Comparison of ENCODE assay signal across 24 cellular contexts in genomic region chr19:55299991-55300390, GRCh38. TPM values are rescaled to one million over a fixed set of nuclear protein-coding genes. Genes with fewer than 3 reads are reported as not detected.
"Had no signal": no experiment of that assay in that cellular context is flagged by ENCODE, and none has a peak within 500 bp of the region (broad histone marks: within the 10 kb centered on the region; RNA-seq: fewer than 3 reads in every experiment).

No MANE protein-coding gene starts in this region.

- H3K4me1 ChIP-seq: foreskin keratinocyte had no signal

- H3K9me3 Mint-ChIP-seq: effector memory CD8-positive, alpha-beta T cell; naive thymus-derived CD4-positive, alpha-beta T cell; nephron progenitor cell had no signal

- H3K27me3 ChIP-seq: esophagus squamous epithelium, foreskin keratinocyte, hepatocyte, ovary, right atrium auricular region, sigmoid colon, suprapubic skin, upper lobe of left lung, uterus had no signal

- H3K36me3 ChIP-seq: esophagus squamous epithelium, ovary, suprapubic skin, tibial artery, upper lobe of left lung, uterus had no signal

- H3K27ac Mint-ChIP-seq: nephron progenitor cell had no signal

- DNase-seq: cortex of kidney; effector memory CD8-positive, alpha-beta T cell; esophagus squamous epithelium; foreskin keratinocyte; head of caudate nucleus; left colon; naive thymus-derived CD4-positive, alpha-beta T cell; nephron progenitor cell; ovary; sigmoid colon; stimulated activated CD4-positive, alpha-beta T cell treated with anti-CD3 and anti-CD28 coated beads, Interleukin-2, amount 100 ng/mL, for 24 hours; stimulated activated CD4-positive, alpha-beta T cell treated with anti-CD3 and anti-CD28 coated beads, Interleukin-4, amount 100 ng/mL, for 4 hours; stimulated activated naive CD4-positive, alpha-beta T cell treated with Interleukin-2 at 50 U/mL for 16 hours; tibial artery; upper lobe of left lung; uterus had no signal

- H3K4me3 ChIP-seq: esophagus squamous epithelium, hepatocyte, ovary, right atrium auricular region, sigmoid colon, skin epidermis, suprapubic skin, tibial artery, upper lobe of left lung, uterus had no signal

- ATAC-seq: effector memory CD8-positive, alpha-beta T cell; foreskin keratinocyte; left colon; naive thymus-derived CD4-positive, alpha-beta T cell had no signal

- H3K9me3 ChIP-seq: esophagus squamous epithelium, ovary, right atrium auricular region, sigmoid colon, suprapubic skin, tibial artery, upper lobe of left lung, uterus had no signal

- H3K27ac ChIP-seq: esophagus squamous epithelium, foreskin keratinocyte, hepatocyte, ovary, right atrium auricular region, sigmoid colon, skin epidermis, suprapubic skin, tibial artery, upper lobe of left lung, uterus had no signal

- H3K36me3 Mint-ChIP-seq: naive thymus-derived CD4-positive, alpha-beta T cell had no signal

RNA-seq across cellular contexts. Expression of gene TMEM150B, which starts 25.1 kb away (rescaled TPM):
- total RNA-seq: chondrocyte, epithelial cell of proximal tubule, foreskin keratinocyte, kidney epithelial cell, lung microvascular endothelial cell, suprapubic skin had no signal
